Comparison of ENCODE assay signal across 8 cellular contexts in genomic region chr6:163460307-163460782, GRCh38. TPM values are rescaled to one million over a fixed set of nuclear protein-coding genes. Genes with fewer than 3 reads are reported as not detected.
DNase-seq lines count a peak whose midpoint lies in the region; ATAC-seq and TF ChIP-seq lines count a peak whose summit lies in the region.

No MANE protein-coding gene starts in this region.

- H3K27me3 Mint-ChIP-seq in activated naive CD8-positive, alpha-beta T cell, result no peaks in the 10 kb centered on the region
- H3K27me3 Mint-ChIP-seq in immature natural killer cell (ENCODE audit: low read depth in 3 of 3), result peaks cover 0 to 14% (median 2%) of the 10 kb centered on the region in 3 donors

- peak overlapping the region; percentile 90 for H3K4me3 Mint-ChIP-seq in activated naive CD8-positive, alpha-beta T cell
- H3K4me3 Mint-ChIP-seq in immature natural killer cell, result peak overlapping the region; percentile 90 to 99 (median 96)

- peak; percentile 37 for DNase-seq in CD1c-positive myeloid dendritic cell (ENCODE audit: extremely low spot score)
- peak; percentile 62 to 69 (median 67) for DNase-seq in immature natural killer cell
- no peak for DNase-seq in tibial nerve (ENCODE audit: low spot score in 2 of 2)
- DNase-seq in iPS-NIHi11 (ENCODE audit: low spot score), result no peak
- no peak for DNase-seq in prostate gland (ENCODE audit: low spot score)

- peak in 1 of 2 donors; percentile 43 for TF ChIP-seq EP300 in tibial nerve (IDR thresholded peaks at IDR 0.05)

- TF ChIP-seq CTCF in tibial nerve (IDR thresholded peaks at IDR 0.05) (no peak), prostate gland (IDR thresholded peaks at IDR 0.05) (no peak)

- H3K27ac Mint-ChIP-seq in activated naive CD8-positive, alpha-beta T cell, result peak overlapping the region; percentile 96
- H3K27ac Mint-ChIP-seq in immature natural killer cell, result peak overlapping the region; percentile 98 to 100 (median 99)

- H3K4me1 Mint-ChIP-seq in activated naive CD8-positive, alpha-beta T cell (ENCODE audit: low read depth), result peaks cover 61% of the 10 kb centered on the region
- peaks cover 60 to 89% of the 10 kb centered on the region in 2 donors for H3K4me1 Mint-ChIP-seq in immature natural killer cell

- H3K36me3 ChIP-seq in tibial nerve (peaks cover 0 to 7% (median 0%) of the 10 kb centered on the region in 3 donors), prostate gland (no peaks in the 10 kb centered on the region)

- H3K27me3 ChIP-seq in tibial nerve (no peaks in the 10 kb centered on the region), prostate gland (replicated peaks; ENCODE audit: insufficient read depth) (no peaks in the 10 kb centered on the region)

- intact Hi-C loops in prostate gland (cut with DNase I), result no loop called here

- H3K36me3 Mint-ChIP-seq in activated naive CD8-positive, alpha-beta T cell, result peaks cover 11% of the 10 kb centered on the region
- H3K36me3 Mint-ChIP-seq in immature natural killer cell, result peaks cover 0 to 4% (median 0%) of the 10 kb centered on the region in 3 donors

- WGBS in tibial nerve, 2 donors, result 10 to 18% methylated on average over 5 of the region's 5 CpGs
- 54% methylated on average over 5 of the region's 5 CpGs for WGBS in prostate gland

- no peaks in the 10 kb centered on the region for H3K9me3 ChIP-seq in tibial nerve
- no peaks in the 10 kb centered on the region for H3K9me3 ChIP-seq in prostate gland

- H3K27ac ChIP-seq in tibial nerve (peak overlapping the region in 3 of 4 donors; percentile 49 to 74 (median 61)), prostate gland (no peak overlapping the region)

- ATAC-seq in GM19328 (IDR thresholded peaks at IDR 0.05; ENCODE audit: unreplicated experiment) (peak; percentile 83), HG03342 (IDR thresholded peaks at IDR 0.05; ENCODE audit: unreplicated experiment) (peak; percentile 91)

- H3K4me1 ChIP-seq in tibial nerve (peaks cover 0 to 93% (median 44%) of the 10 kb centered on the region in 4 donors), prostate gland (replicated peaks) (no peaks in the 10 kb centered on the region)

- TF ChIP-seq POLR2A in tibial nerve (IDR thresholded peaks at IDR 0.05), result no peak
- no peak for TF ChIP-seq POLR2A in prostate gland (IDR thresholded peaks at IDR 0.05)

- no peaks in the 10 kb centered on the region for H3K9me3 Mint-ChIP-seq in activated naive CD8-positive, alpha-beta T cell (ENCODE audit: low read depth)
- no peaks in the 10 kb centered on the region for H3K9me3 Mint-ChIP-seq in immature natural killer cell

- H3K4me3 ChIP-seq in tibial nerve (peak overlapping the region; percentile 10 to 43 (median 24)), prostate gland (no peak overlapping the region)

RNA-seq across cellular contexts. Expression of gene QKI, which starts 45.8 kb away (rescaled TPM):
- 10 to 100 TPM; 12.3 to 29.1 (median 21.1) TPM for polyA plus RNA-seq in immature natural killer cell
- total RNA-seq in tibial nerve (100 to 1,000 TPM; 365 to 570 (median 511) TPM), prostate gland (100 to 1,000 TPM in 1 of 2 donors, 10 to 100 TPM in 1; 63.0 to 316 TPM)

Comparison
In these comparisons a context has a peak if more than half of its experiments do, and no peak if none do; other contexts are left out.
1. DNase-seq: peak in CD1c-positive myeloid dendritic cell (single experiment) and immature natural killer cell (3 of 3); none in tibial nerve (0 of 2), iPS-NIHi11 (single experiment) and prostate gland (single experiment).
2. H3K27ac ChIP-seq: peak in tibial nerve (3 of 4); none in prostate gland (0 of 2).
3. H3K4me3 ChIP-seq: peak in tibial nerve (4 of 4); none in prostate gland (0 of 2).